ENCODE assay signal across 8 cellular contexts in the genomic region with DNA sequence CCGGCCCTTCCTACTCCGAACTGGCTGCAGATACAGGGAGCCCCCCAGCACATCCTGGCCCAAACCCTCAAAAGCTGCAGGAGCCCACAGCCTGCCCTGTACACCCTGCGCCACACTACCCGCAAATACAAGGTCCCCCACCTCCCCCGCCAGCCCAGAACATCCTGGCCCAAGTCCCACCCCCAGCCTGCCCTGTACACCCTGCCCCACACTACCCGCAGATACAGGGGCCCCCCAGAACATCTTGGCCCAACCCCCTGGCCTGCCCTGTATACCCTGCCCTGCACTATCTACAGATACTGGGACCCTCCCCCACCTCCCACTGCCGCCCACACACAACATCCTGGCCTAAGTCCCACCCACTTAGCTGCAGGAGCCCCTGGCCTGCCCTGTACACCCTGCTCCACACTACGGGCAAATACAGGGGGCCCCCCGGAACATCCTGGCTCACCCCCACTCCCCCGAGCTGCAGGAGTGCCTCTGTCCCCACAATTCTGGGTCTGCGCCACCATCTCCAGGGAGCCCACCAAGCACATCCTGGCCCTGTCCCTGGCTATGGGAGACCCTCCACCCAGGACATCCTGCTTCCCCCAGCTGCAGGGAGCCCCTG. TPM values are rescaled to one million over a fixed set of nuclear protein-coding genes. Genes with fewer than 3 reads are reported as not detected.
DNase-seq lines count a peak whose midpoint lies in the region; ATAC-seq and TF ChIP-seq lines count a peak whose summit lies in the region.

No MANE protein-coding gene starts in this region.

- DNase-seq in GM23248 (no peak), WTC11 (ENCODE audit: low spot score) (peak; percentile 17), iPS DF 6.9 (ENCODE audit: low read depth, low spot score) (no peak), psoas muscle (peak; percentile 4 to 40), GM19240 (ENCODE audit: insufficient read length, low spot score) (no peak), NCI-H1417 (lab: John Stamatoyannopoulos, UW) (no peak)
- DNase-seq in stimulated activated naive CD4-positive, alpha-beta T cell (lab: John Stamatoyannopoulos, UW): no peak

- intact Hi-C loops in psoas muscle (cut with DNase I): no loop called here

- ATAC-seq in WTC11 (peak; percentile 12), psoas muscle (no peak), GM19395 (IDR thresholded peaks at IDR 0.05; ENCODE audit: unreplicated experiment) (no peak)

- H3K36me3 ChIP-seq in GM23248 (ENCODE audit: low read depth) (peaks cover 6% of the 10 kb centered on the region; the same call in 1 of the 2 replicates), iPS DF 6.9 (ENCODE audit: control insufficient read depth, insufficient read depth, low read length) (peaks cover 17% of the 10 kb centered on the region), psoas muscle (ENCODE audit: insufficient read depth in 1 of 2, low read depth in 1 of 2) (no peaks in the 10 kb centered on the region)

- H3K36me3 Mint-ChIP-seq in WTC11: peaks cover 23% of the 10 kb centered on the region

- TF ChIP-seq CTCF in WTC11 (IDR thresholded peaks at IDR 0.05): no peak
- no peak for TF ChIP-seq CTCF in psoas muscle (IDR thresholded peaks at IDR 0.05)

- H3K4me3 ChIP-seq in GM23248: no peak overlapping the region
- H3K4me3 ChIP-seq in iPS DF 6.9 (ENCODE audit: low read length): no peak overlapping the region
- no peak overlapping the region for H3K4me3 ChIP-seq in psoas muscle

- in situ Hi-C loops in GM23248 (cut with MboI): no loop called here

- H3K79me2 ChIP-seq in GM23248 (ENCODE audit: insufficient read depth): peaks cover 94% of the 10 kb centered on the region

- no peaks in the 10 kb centered on the region; the same call in none of the 2 replicates for H3F3A ChIP-seq in GM23248 (ENCODE audit: insufficient read depth)

- H3K9me2 ChIP-seq in GM23248 (ENCODE audit: insufficient read depth): no peaks in the 10 kb centered on the region

- H4K20me1 ChIP-seq in GM23248 (ENCODE audit: insufficient read depth): peaks cover 7% of the 10 kb centered on the region

- 86% methylated on average over 8 to 11 of the region's 11 CpGs for WGBS in GM23248 (ENCODE audit: low coverage in 1 of 2, low lambda C conversion rate in 2 of 2, missing lambda C conversion rate in 2 of 2), 2 experiments
- no CpG with 5 or more reads among the region's 11 CpGs for WGBS in iPS DF 6.9 (ENCODE audit: insufficient coverage, insufficient read length)
- WGBS in psoas muscle, 3 donors: 83 to 89% (median 88%) methylated on average over 10 to 11 of the region's 11 CpGs

- H3K27ac ChIP-seq in GM23248 (peak overlapping the region; percentile 97; the same call in 1 of the 2 replicates), iPS DF 6.9 (ENCODE audit: low read length) (peak overlapping the region; percentile 57), psoas muscle (no peak overlapping the region)

- H3K9me3 ChIP-seq in GM23248 (ENCODE audit: low read depth): no peaks in the 10 kb centered on the region
- H3K9me3 ChIP-seq in iPS DF 6.9 (ENCODE audit: control insufficient read depth, insufficient read depth, low read length): no peaks in the 10 kb centered on the region
- H3K9me3 ChIP-seq in psoas muscle: no peaks in the 10 kb centered on the region

- peak overlapping the region; percentile 80; the same call in 1 of the 2 replicates for H3K9ac ChIP-seq in GM23248

- peak overlapping the region; percentile 37; the same call in 1 of the 2 replicates for H3K4me3 Mint-ChIP-seq in WTC11

- H3K27me3 ChIP-seq in GM23248 (replicated peaks; ENCODE audit: insufficient read depth) (no peaks in the 10 kb centered on the region), iPS DF 6.9 (ENCODE audit: control insufficient read depth, insufficient read depth, low read length) (no peaks in the 10 kb centered on the region), psoas muscle (ENCODE audit: insufficient read depth in 3 of 3, low read length in 2 of 3) (no peaks in the 10 kb centered on the region)

- H2AFZ ChIP-seq in GM23248: no peak overlapping the region

- peaks cover 83% of the 10 kb centered on the region for H3K4me1 Mint-ChIP-seq in WTC11

- H3K4me2 ChIP-seq in GM23248 (ENCODE audit: unreplicated experiment): no peak overlapping the region

- POLR2A ChIA-PET in WTC11 (lab: Charles Lee): interaction anchor here (1.3 to 1.9 kb wide), 2 partner anchors 8 to 9 kb away, joined by 4 to 6 read pairs; a partner anchor contains a TSS

- CTCF ChIA-PET in WTC11 (lab: Charles Lee): interaction anchor here (0.6 to 2.4 kb wide), 10 partner anchors 9 to 130 kb away, joined by 3 to 9 read pairs (median 4); a partner anchor contains a TSS

- H3K4me1 ChIP-seq in GM23248 (ENCODE audit: insufficient read depth) (peaks cover 25% of the 10 kb centered on the region), iPS DF 6.9 (ENCODE audit: control insufficient read depth, insufficient read depth, low read length) (peaks cover 39% of the 10 kb centered on the region), psoas muscle (no peaks in the 10 kb centered on the region)

- H3K9me3 Mint-ChIP-seq in WTC11: no peaks in the 10 kb centered on the region

- H3K27me3 Mint-ChIP-seq in WTC11 (ENCODE audit: low read depth): no peaks in the 10 kb centered on the region

- peak overlapping the region; percentile 96 for H3K27ac Mint-ChIP-seq in WTC11

TF ChIP-seq in WTC11, 78 proteins besides CTCF, POLR2A, EP300 and RAD21 (continues in another document):
- TF ChIP-seq, protein P1, sequence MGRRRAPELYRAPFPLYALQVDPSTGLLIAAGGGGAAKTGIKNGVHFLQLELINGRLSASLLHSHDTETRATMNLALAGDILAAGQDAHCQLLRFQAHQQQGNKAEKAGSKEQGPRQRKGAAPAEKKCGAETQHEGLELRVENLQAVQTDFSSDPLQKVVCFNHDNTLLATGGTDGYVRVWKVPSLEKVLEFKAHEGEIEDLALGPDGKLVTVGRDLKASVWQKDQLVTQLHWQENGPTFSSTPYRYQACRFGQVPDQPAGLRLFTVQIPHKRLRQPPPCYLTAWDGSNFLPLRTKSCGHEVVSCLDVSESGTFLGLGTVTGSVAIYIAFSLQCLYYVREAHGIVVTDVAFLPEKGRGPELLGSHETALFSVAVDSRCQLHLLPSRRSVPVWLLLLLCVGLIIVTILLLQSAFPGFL (CRISPR knock-in tag; IDR thresholded peaks at IDR 0.05; ENCODE audit: borderline replicate concordance): no peak
- TF ChIP-seq ZNF317 (CRISPR knock-in tag; IDR thresholded peaks at IDR 0.05; ENCODE audit: borderline replicate concordance, low read depth): no peak
- TF ChIP-seq, protein P2, sequence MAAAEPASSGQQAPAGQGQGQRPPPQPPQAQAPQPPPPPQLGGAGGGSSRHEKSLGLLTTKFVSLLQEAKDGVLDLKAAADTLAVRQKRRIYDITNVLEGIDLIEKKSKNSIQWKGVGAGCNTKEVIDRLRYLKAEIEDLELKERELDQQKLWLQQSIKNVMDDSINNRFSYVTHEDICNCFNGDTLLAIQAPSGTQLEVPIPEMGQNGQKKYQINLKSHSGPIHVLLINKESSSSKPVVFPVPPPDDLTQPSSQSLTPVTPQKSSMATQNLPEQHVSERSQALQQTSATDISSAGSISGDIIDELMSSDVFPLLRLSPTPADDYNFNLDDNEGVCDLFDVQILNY (CRISPR knock-in tag; IDR thresholded peaks at IDR 0.05): no peak
- TF ChIP-seq, protein P3, sequence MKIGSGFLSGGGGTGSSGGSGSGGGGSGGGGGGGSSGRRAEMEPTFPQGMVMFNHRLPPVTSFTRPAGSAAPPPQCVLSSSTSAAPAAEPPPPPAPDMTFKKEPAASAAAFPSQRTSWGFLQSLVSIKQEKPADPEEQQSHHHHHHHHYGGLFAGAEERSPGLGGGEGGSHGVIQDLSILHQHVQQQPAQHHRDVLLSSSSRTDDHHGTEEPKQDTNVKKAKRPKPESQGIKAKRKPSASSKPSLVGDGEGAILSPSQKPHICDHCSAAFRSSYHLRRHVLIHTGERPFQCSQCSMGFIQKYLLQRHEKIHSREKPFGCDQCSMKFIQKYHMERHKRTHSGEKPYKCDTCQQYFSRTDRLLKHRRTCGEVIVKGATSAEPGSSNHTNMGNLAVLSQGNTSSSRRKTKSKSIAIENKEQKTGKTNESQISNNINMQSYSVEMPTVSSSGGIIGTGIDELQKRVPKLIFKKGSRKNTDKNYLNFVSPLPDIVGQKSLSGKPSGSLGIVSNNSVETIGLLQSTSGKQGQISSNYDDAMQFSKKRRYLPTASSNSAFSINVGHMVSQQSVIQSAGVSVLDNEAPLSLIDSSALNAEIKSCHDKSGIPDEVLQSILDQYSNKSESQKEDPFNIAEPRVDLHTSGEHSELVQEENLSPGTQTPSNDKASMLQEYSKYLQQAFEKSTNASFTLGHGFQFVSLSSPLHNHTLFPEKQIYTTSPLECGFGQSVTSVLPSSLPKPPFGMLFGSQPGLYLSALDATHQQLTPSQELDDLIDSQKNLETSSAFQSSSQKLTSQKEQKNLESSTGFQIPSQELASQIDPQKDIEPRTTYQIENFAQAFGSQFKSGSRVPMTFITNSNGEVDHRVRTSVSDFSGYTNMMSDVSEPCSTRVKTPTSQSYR (CRISPR knock-in tag; IDR thresholded peaks at IDR 0.05): no peak
- no peak for TF ChIP-seq ZNF219 (CRISPR knock-in tag; IDR thresholded peaks at IDR 0.05; ENCODE audit: borderline replicate concordance)
- TF ChIP-seq, protein P4, sequence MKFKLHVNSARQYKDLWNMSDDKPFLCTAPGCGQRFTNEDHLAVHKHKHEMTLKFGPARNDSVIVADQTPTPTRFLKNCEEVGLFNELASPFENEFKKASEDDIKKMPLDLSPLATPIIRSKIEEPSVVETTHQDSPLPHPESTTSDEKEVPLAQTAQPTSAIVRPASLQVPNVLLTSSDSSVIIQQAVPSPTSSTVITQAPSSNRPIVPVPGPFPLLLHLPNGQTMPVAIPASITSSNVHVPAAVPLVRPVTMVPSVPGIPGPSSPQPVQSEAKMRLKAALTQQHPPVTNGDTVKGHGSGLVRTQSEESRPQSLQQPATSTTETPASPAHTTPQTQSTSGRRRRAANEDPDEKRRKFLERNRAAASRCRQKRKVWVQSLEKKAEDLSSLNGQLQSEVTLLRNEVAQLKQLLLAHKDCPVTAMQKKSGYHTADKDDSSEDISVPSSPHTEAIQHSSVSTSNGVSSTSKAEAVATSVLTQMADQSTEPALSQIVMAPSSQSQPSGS (CRISPR knock-in tag; IDR thresholded peaks at IDR 0.05; ENCODE audit: borderline replicate concordance, low read depth): no peak
- no peak for TF ChIP-seq NR3C1 (CRISPR knock-in tag; conservative IDR thresholded peaks at IDR 0.05; ENCODE audit: low read depth)
- no peak for TF ChIP-seq OVOL2 (CRISPR knock-in tag; IDR thresholded peaks at IDR 0.05; ENCODE audit: borderline replicate concordance)
- no peak for TF ChIP-seq CREM (CRISPR knock-in tag; IDR thresholded peaks at IDR 0.05)
- no peak for TF ChIP-seq ATF1 (CRISPR knock-in tag; IDR thresholded peaks at IDR 0.05)
- TF ChIP-seq GRHL2 (CRISPR knock-in tag; IDR thresholded peaks at IDR 0.05; ENCODE audit: insufficient replicate concordance, severe bottlenecking): no peak

RNA-seq across cellular contexts. Expression of a gene that starts 8.3 kb away (rescaled TPM):
- 31.6 and 48.4 TPM in 2 replicates for total RNA-seq in GM23248 (2014; rRNA removed; shearing (Covaris generic))
- polyA plus RNA-seq in GM23248 (2016; fragmentation: Nextera tagmentation; extraction: Ambion mirVana) (19.2 and 22.2 TPM in 2 replicates), psoas muscle (1 to 10 TPM; 2.4 to 4.2 (median 3.4) TPM)
- total RNA-seq in WTC11 (2021) (206 to 215 TPM (median 210 TPM) in 3 replicates), psoas muscle (1 to 10 TPM; 4.7 to 6.2 (median 6.1) TPM)

Comparison
In these comparisons a context has a peak if more than half of its experiments do, and no peak if none do; other contexts are left out.
1. DNase-seq: peak in WTC11 (single experiment) and psoas muscle (2 of 2); none in GM23248 (single experiment), iPS DF 6.9 (single experiment), GM19240 (single experiment), NCI-H1417 (0 of 3) and stimulated activated naive CD4-positive, alpha-beta T cell (0 of 6).